ENCODE assay signal across 8 cellular contexts in genomic region chr2:235639387-235639786, GRCh38.
DNase-seq lines count a peak whose midpoint lies in the region; ATAC-seq and TF ChIP-seq lines count a peak whose summit lies in the region.

No MANE protein-coding gene starts in this region.

- H3K4me3 ChIP-seq in astrocyte of the cerebellum (ENCODE audit: low read depth, low read length) = no peak overlapping the region

- in situ Hi-C loops in astrocyte of the cerebellum (cut with HindIII; ENCODE audit: low sequenced_read_pairs) = no loop called here

- peak; percentile 93 for DNase-seq in HFFc6
- DNase-seq in astrocyte of the cerebellum (ENCODE audit: low read depth) = peak; percentile 23
- peak; percentile 87 for DNase-seq in inferior parietal cortex (ENCODE audit: extremely low spot score)
- peak; percentile 95 for DNase-seq in stromal cell of bone marrow (ENCODE audit: low read depth)
- DNase-seq in activated T-cell treated with anti-CD3 and anti-CD28 coated beads, Interleukin-2, amount 50 U/mL, for 4 hours = no peak

- no peaks in the 10 kb centered on the region for H3K36me3 Mint-ChIP-seq in HFFc6 (ENCODE audit: low read depth)
- H3K36me3 Mint-ChIP-seq in activated T-cell treated with anti-CD3 and anti-CD28 coated beads, Interleukin-2, amount 50 U/mL, for 4 hours (ENCODE audit: insufficient read depth) = no peaks in the 10 kb centered on the region

- peaks cover 61% of the 10 kb centered on the region for H3K4me1 Mint-ChIP-seq in HFFc6 (ENCODE audit: low read depth)
- H3K4me1 Mint-ChIP-seq in activated T-cell treated with anti-CD3 and anti-CD28 coated beads, Interleukin-2, amount 50 U/mL, for 4 hours (ENCODE audit: low read depth) = no peaks in the 10 kb centered on the region

- H3K9me3 Mint-ChIP-seq in HFFc6 = no peaks in the 10 kb centered on the region
- no peaks in the 10 kb centered on the region for H3K9me3 Mint-ChIP-seq in activated T-cell treated with anti-CD3 and anti-CD28 coated beads, Interleukin-2, amount 50 U/mL, for 4 hours

- peaks cover 2% of the 10 kb centered on the region; the same call in 1 of the 2 replicates for H3K27me3 Mint-ChIP-seq in HFFc6 (ENCODE audit: insufficient read depth)
- H3K27me3 Mint-ChIP-seq in activated T-cell treated with anti-CD3 and anti-CD28 coated beads, Interleukin-2, amount 50 U/mL, for 4 hours (ENCODE audit: low read depth) = peaks cover 19% of the 10 kb centered on the region

- TF ChIP-seq CTCF in HFFc6 (IDR thresholded peaks at IDR 0.05) (no peak), astrocyte of the cerebellum (IDR thresholded peaks at IDR 0.05; ENCODE audit: low read depth, low read length, missing control alignments) (no peak)

- peak overlapping the region; percentile 49 for H3K4me3 Mint-ChIP-seq in HFFc6
- no peak overlapping the region for H3K4me3 Mint-ChIP-seq in activated T-cell treated with anti-CD3 and anti-CD28 coated beads, Interleukin-2, amount 50 U/mL, for 4 hours

- H3K27ac Mint-ChIP-seq in HFFc6 = peak overlapping the region; percentile 96

- ATAC-seq in GM19467 (IDR thresholded peaks at IDR 0.05; ENCODE audit: unreplicated experiment) (no peak), HG03280 (IDR thresholded peaks at IDR 0.05; ENCODE audit: unreplicated experiment) (no peak), HG03342 (IDR thresholded peaks at IDR 0.05; ENCODE audit: unreplicated experiment) (no peak)
- ATAC-seq in activated T-cell treated with anti-CD3 and anti-CD28 coated beads, Interleukin-2, amount 50 U/mL, for 4 hours = no peak
